9 cellular contexts compared by ENCODE assay signal in the genomic region with DNA sequence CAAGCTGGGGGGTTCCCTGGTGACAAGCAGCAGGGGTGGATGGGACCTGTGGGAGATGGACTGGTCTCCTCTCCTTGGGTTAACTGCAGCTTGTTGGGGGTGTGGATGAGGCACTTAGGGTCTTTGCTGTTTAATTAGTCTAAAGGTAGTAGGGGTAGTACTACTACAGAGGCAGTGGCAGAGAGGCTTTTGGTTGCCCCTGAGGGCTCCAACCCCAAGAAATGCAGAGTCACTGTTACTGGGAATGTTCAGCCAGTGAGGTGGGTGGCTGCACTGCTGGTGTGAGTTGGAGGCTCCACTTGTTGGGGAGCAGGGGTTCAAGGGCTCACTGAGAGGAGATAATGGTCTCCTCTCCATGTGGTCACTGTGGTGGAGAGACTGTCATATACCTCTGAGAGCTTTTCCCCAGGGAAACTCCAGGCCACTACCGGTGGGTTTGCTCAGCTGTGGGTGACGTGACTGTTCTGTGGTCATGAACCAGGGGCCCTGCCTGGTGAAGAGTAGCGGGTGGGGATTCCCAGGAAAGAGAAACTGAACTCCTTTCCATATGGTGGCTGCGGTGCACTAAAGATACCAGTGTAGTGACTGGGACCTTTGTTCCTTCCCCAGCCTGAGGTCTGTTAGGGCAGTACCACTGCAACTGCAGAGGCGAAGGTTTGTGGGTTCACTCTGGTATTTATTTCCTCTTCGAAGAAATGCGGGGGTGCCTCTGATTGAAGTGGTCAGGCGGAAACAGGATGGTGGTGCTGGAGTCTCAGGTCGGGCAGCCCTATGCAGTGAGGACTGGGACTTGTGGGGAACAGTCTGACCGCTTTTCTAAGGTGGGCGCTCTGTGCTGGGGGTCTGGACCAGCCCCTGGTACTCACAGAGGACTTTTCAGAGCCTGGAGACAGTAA.
A peak's percentile ranks its signal among the peaks of the same experiment; 100 is the strongest.
DNase-seq lines count a peak whose midpoint lies in the region; ATAC-seq lines count a peak whose summit lies in the region.
"Had no signal": no experiment of that assay in that cellular context is flagged by ENCODE, and none has a peak within 500 bp of the region (broad histone marks: within the 10 kb centered on the region; RNA-seq: fewer than 3 reads in every experiment).

No MANE protein-coding gene starts in this region.

- DNase-seq in activated CD4-positive, CD25-positive, alpha-beta regulatory T cell (lab: John Stamatoyannopoulos, UW), result peak in 3 of 4 experiments; percentile 24 to 52 (median 38)
- DNase-seq in germinal center (ENCODE audit: low spot score) (peak; percentile 26), iPS-NIHi7 (ENCODE audit: extremely low spot score) (no peak), NCI-H1436 treated with DMSO at 0.1 percent for 48 hours (lab: John Stamatoyannopoulos, UW) (no peak), NCI-H1092 treated with DMSO at 0.1 percent for 48 hours (lab: John Stamatoyannopoulos, UW) (no peak)
- peak; percentile 37 to 67 (median 48) for DNase-seq in stimulated activated naive CD4-positive, alpha-beta T cell (lab: John Stamatoyannopoulos, UW)

- peak; percentile 91 for ATAC-seq in GM19023 (IDR thresholded peaks at IDR 0.05; ENCODE audit: unreplicated experiment)
- peak; percentile 85 for ATAC-seq in HG03097 (IDR thresholded peaks at IDR 0.05; ENCODE audit: low FRiP score, unreplicated experiment)
- ATAC-seq: left colon had no signal

Comparison
In these comparisons a context has a peak if more than half of its experiments do, and no peak if none do; other contexts are left out.
1. DNase-seq: peak in activated CD4-positive, CD25-positive, alpha-beta regulatory T cell (3 of 4), germinal center (single experiment) and stimulated activated naive CD4-positive, alpha-beta T cell (6 of 6); none in iPS-NIHi7 (single experiment), NCI-H1436 treated with DMSO at 0.1 percent for 48 hours (single experiment) and NCI-H1092 treated with DMSO at 0.1 percent for 48 hours (single experiment).